10 cellular contexts compared by ENCODE assay signal in genomic region chr3:121592856-121593702, GRCh38. TPM values are rescaled to one million over a fixed set of nuclear protein-coding genes. Genes with fewer than 3 reads are reported as not detected.
DNase-seq lines count a peak whose midpoint lies in the region; ATAC-seq, FAIRE-seq and TF ChIP-seq lines count a peak whose summit lies in the region.
"Had no signal": no experiment of that assay in that cellular context is flagged by ENCODE, and none has a peak within 500 bp of the region (broad histone marks: within the 10 kb centered on the region; RNA-seq: fewer than 3 reads in every experiment).

A gene with protein sequence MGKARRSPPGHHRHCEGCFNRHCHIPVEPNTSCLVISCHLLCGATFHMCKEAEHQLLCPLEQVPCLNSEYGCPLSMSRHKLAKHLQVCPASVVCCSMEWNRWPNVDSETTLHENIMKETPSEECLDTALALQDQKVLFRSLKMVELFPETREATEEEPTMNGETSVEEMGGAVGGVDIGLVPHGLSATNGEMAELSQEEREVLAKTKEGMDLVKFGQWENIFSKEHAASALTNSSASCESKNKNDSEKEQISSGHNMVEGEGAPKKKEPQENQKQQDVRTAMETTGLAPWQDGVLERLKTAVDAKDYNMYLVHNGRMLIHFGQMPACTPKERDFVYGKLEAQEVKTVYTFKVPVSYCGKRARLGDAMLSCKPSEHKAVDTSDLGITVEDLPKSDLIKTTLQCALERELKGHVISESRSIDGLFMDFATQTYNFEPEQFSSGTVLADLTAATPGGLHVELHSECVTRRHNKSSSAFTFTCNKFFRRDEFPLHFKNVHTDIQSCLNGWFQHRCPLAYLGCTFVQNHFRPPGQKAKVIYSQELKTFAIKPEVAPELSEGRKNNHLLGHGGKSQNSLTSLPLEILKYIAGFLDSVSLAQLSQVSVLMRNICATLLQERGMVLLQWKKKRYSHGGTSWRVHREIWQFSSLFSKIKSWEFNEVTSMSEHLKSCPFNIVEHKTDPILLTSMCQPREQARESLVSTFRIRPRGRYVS (plus strand): TSS chr3:121593379. CDS start chr3:121620576, 27,197 bp downstream.

- H3K4me1 ChIP-seq in small intestine (ENCODE audit: control insufficient read depth in 2 of 2, insufficient read depth in 1 of 2, low read depth in 1 of 2, low read length in 1 of 2), result peaks cover 0 to 2% of the 10 kb centered on the region in 2 donors

- no peak within 1 kb of the TSS for H3K4me3 ChIP-seq in H7 (ENCODE audit: insufficient read depth, low read depth, low read length)
- H3K4me3 ChIP-seq in small intestine (ENCODE audit: low read depth in 1 of 2, low read length in 2 of 2), result no peak within 1 kb of the TSS

- H3K36me3 Mint-ChIP-seq in glutamatergic neuron (ENCODE audit: unreplicated experiment) (no peaks in the 10 kb centered on the region), HFFc6 (ENCODE audit: low read depth) (no peaks in the 10 kb centered on the region)

- H3K4me3 Mint-ChIP-seq in glutamatergic neuron (ENCODE audit: unreplicated experiment), result peak within 1 kb of the TSS; percentile 69
- H3K4me3 Mint-ChIP-seq in HFFc6, result no peak within 1 kb of the TSS

- H3K27ac Mint-ChIP-seq in glutamatergic neuron (ENCODE audit: unreplicated experiment) (peak within 1 kb of the TSS; percentile 74), HFFc6 (no peak within 1 kb of the TSS)

- H3K27me3 ChIP-seq in H7 (ENCODE audit: control insufficient read depth, insufficient read depth, low read length), result no peaks in the 10 kb centered on the region
- H3K27me3 ChIP-seq in small intestine (ENCODE audit: control insufficient read depth in 2 of 2, insufficient read depth in 2 of 2, low read length in 2 of 2), result no peaks in the 10 kb centered on the region

- FAIRE-seq in small intestine (lab: Jason Lieb, UNC), result no peak

- H3K36me3 ChIP-seq in H7 (replicated peaks; ENCODE audit: control insufficient read depth, insufficient read depth, low read length) (no peaks in the 10 kb centered on the region), small intestine (ENCODE audit: control insufficient read depth in 2 of 2, insufficient read depth in 2 of 2, low read length in 2 of 2) (no peaks in the 10 kb centered on the region)

- peaks cover 9% of the 10 kb centered on the region for H3K4me1 Mint-ChIP-seq in glutamatergic neuron (ENCODE audit: low read depth, unreplicated experiment)
- no peaks in the 10 kb centered on the region for H3K4me1 Mint-ChIP-seq in HFFc6 (ENCODE audit: low read depth)

- peaks cover 3% of the 10 kb centered on the region for H3K27me3 Mint-ChIP-seq in glutamatergic neuron (ENCODE audit: unreplicated experiment)
- peaks cover 7% of the 10 kb centered on the region for H3K27me3 Mint-ChIP-seq in HFFc6 (ENCODE audit: insufficient read depth)

- no peak for ATAC-seq in HG02571 (IDR thresholded peaks at IDR 0.05; ENCODE audit: unreplicated experiment)
- no peak for ATAC-seq in HG02970 (IDR thresholded peaks at IDR 0.05; ENCODE audit: low FRiP score, unreplicated experiment)

- no peak within 1 kb of the TSS for H3K27ac ChIP-seq in small intestine (ENCODE audit: low read depth in 1 of 2, low read length in 1 of 2)

- DNase-seq in H7 (peak; percentile 56), NCI-H2107 treated with DMSO at 0.1 percent for 48 hours (lab: John Stamatoyannopoulos, UW; ENCODE audit: unreplicated experiment) (peak; percentile 94), glutamatergic neuron (peak; percentile 62), small intestine (peak; percentile 24), HFFc6 (no peak), medulla oblongata (ENCODE audit: extremely low spot score) (no peak)
- DNase-seq: activated naive CD4-positive, alpha-beta T cell had no signal

- H3K9me3 ChIP-seq in small intestine (ENCODE audit: control insufficient read depth, low read depth), result no peaks in the 10 kb centered on the region

- no peak for TF ChIP-seq CTCF in glutamatergic neuron (IDR thresholded peaks at IDR 0.05; ENCODE audit: partially characterized antibody, unreplicated experiment)
- no peak for TF ChIP-seq CTCF in HFFc6 (IDR thresholded peaks at IDR 0.05)

- H3K9me3 Mint-ChIP-seq in glutamatergic neuron (ENCODE audit: unreplicated experiment) (peaks cover 4% of the 10 kb centered on the region), HFFc6 (no peaks in the 10 kb centered on the region)

- WGBS in small intestine, 3 donors, result 50 to 60% (median 59%) methylated on average over 11 of the region's 11 CpGs

RNA-seq across cellular contexts. Expression of the gene that starts here (rescaled TPM):
- under 0.01 TPM in 1 of 2 replicates, not detected in the other for total RNA-seq in H7 (2014; rRNA removed; shearing (Covaris generic))
- total RNA-seq in glutamatergic neuron (ENCODE audit: unreplicated experiment), result not detected
- not detected for polyA plus RNA-seq in small intestine
- not detected for total RNA-seq in HFFc6 (2021; fragmentation: NEBNext Ultra II Directional; extraction: Animal tissue kit (Norgen Biotek cat#: 25700))
- total RNA-seq: lower leg skin had no signal

Comparison
In these comparisons a context has a peak if more than half of its experiments do, and no peak if none do; other contexts are left out.
1. Peak in DNase-seq in H7; RNA of the gene not detected or under 1 TPM.
2. Peak in DNase-seq in glutamatergic neuron; RNA of the gene not detected or under 1 TPM.
3. Peak in DNase-seq in small intestine; RNA of the gene not detected or under 1 TPM.